ENCODE assay signal across 15 cellular contexts in genomic region chr3:58537412-58538301, GRCh38. TPM values are rescaled to one million over a fixed set of nuclear protein-coding genes. Genes with fewer than 3 reads are reported as not detected.
DNase-seq lines count a peak whose midpoint lies in the region; ATAC-seq and TF ChIP-seq lines count a peak whose summit lies in the region.
"Had no signal": no experiment of that assay in that cellular context is flagged by ENCODE, and none has a peak within 500 bp of the region (broad histone marks: within the 10 kb centered on the region; RNA-seq: fewer than 3 reads in every experiment).

No MANE protein-coding gene starts in this region.

- H3K4me3 ChIP-seq in esophagus (ENCODE audit: low read depth in 1 of 2, low read length in 2 of 2), result no peak overlapping the region

- H3K27ac Mint-ChIP-seq in nephron progenitor cell (peak overlapping the region; percentile 67), type B pancreatic cell (peak overlapping the region; percentile 61)
- H3K27ac Mint-ChIP-seq: stimulated activated naive B cell treated with anti-CD40 and anti-IgM and Interleukin-4, amounts not matched to agents 10 μg/mL and 1 μg/mL and 100 μg/mL, for 72 hours had no signal

- peaks cover 5 to 23% of the 10 kb centered on the region in 2 donors for H3K4me1 ChIP-seq in esophagus (ENCODE audit: control insufficient read depth in 2 of 2, insufficient read depth in 2 of 2, low read length in 1 of 2)

- H3K36me3 ChIP-seq in esophagus (ENCODE audit: control insufficient read depth in 2 of 2, insufficient read depth in 2 of 2, low read length in 1 of 2), result no peaks in the 10 kb centered on the region

- TF ChIP-seq CTCF in nephron progenitor cell (IDR thresholded peaks at IDR 0.05) (no peak), type B pancreatic cell (conservative IDR thresholded peaks at IDR 0.05) (no peak)

- peak overlapping the region; percentile 69 to 83 for H3K27ac ChIP-seq in esophagus (ENCODE audit: low read depth in 2 of 2, low read length in 1 of 2)

- H3K4me1 Mint-ChIP-seq in nephron progenitor cell (peaks cover 53% of the 10 kb centered on the region), type B pancreatic cell (ENCODE audit: unreplicated experiment) (peaks cover 24% of the 10 kb centered on the region)

- no peak overlapping the region for H3K4me3 Mint-ChIP-seq in nephron progenitor cell
- no peak overlapping the region for H3K4me3 Mint-ChIP-seq in type B pancreatic cell
- H3K4me3 Mint-ChIP-seq: stimulated activated naive B cell treated with anti-CD40 and anti-IgM and Interleukin-4, amounts not matched to agents 10 μg/mL and 1 μg/mL and 100 μg/mL, for 72 hours had no signal

- WGBS in esophagus, 2 donors, result 44 to 45% methylated on average over 4 of the region's 4 CpGs

- no peaks in the 10 kb centered on the region for H3K9me3 ChIP-seq in esophagus (ENCODE audit: control insufficient read depth in 2 of 2, insufficient read depth in 1 of 2, low read depth in 1 of 2, low read length in 1 of 2)

- H3K27me3 ChIP-seq in esophagus (ENCODE audit: control insufficient read depth in 1 of 2, insufficient read depth in 2 of 2, low read length in 2 of 2), result no peaks in the 10 kb centered on the region

- peaks cover 5% of the 10 kb centered on the region for H3K27me3 Mint-ChIP-seq in nephron progenitor cell (ENCODE audit: low read depth, poor library complexity)
- H3K27me3 Mint-ChIP-seq in type B pancreatic cell, result no peaks in the 10 kb centered on the region
- H3K27me3 Mint-ChIP-seq: stimulated activated naive B cell treated with anti-CD40 and anti-IgM and Interleukin-4, amounts not matched to agents 10 μg/mL and 1 μg/mL and 100 μg/mL, for 72 hours had no signal

- DNase-seq in activated effector memory CD4-positive, alpha-beta T cell treated with anti-CD3 and anti-CD28 coated beads, Interleukin-2, amount 50 U/mL, for 16 hours, result peak; percentile 8
- DNase-seq in activated effector memory CD4-positive, alpha-beta T cell treated with Interleukin-2 at 50 U/mL for 16 hours, result no peak
- DNase-seq in nephron progenitor cell, result no peak
- peak; percentile 25 for DNase-seq in type B pancreatic cell (ENCODE audit: extremely low spot score, unreplicated experiment)
- no peak for DNase-seq in NCI-H2171 (lab: John Stamatoyannopoulos, UW)
- DNase-seq in NCI-H1930 (lab: John Stamatoyannopoulos, UW), result no peak
- DNase-seq: activated CD4-positive, alpha-beta T cell treated with anti-CD3 and anti-CD28 coated beads for 48 hours; Karpas-422; NCI-H69; stimulated activated CD4-positive, alpha-beta T cell treated with anti-CD3 and anti-CD28 coated beads, Interleukin-12 subunit alpha, Interleukin-12 subunit beta, amount 100 ng/mL, for 4 hours; stimulated activated naive B cell treated with anti-CD40 and anti-IgM and Interleukin-4, amounts not matched to agents 10 μg/mL and 1 μg/mL and 100 μg/mL, for 72 hours had no signal

- no peaks in the 10 kb centered on the region for H3K36me3 Mint-ChIP-seq in nephron progenitor cell (ENCODE audit: low read depth)
- H3K36me3 Mint-ChIP-seq in type B pancreatic cell, result no peaks in the 10 kb centered on the region
- H3K36me3 Mint-ChIP-seq: stimulated activated naive B cell treated with anti-CD40 and anti-IgM and Interleukin-4, amounts not matched to agents 10 μg/mL and 1 μg/mL and 100 μg/mL, for 72 hours had no signal

- no peak for ATAC-seq in HG03097 (IDR thresholded peaks at IDR 0.05; ENCODE audit: low FRiP score, unreplicated experiment)
- ATAC-seq: stimulated activated naive B cell treated with anti-CD40 and anti-IgM and Interleukin-4, amounts not matched to agents 10 μg/mL and 1 μg/mL and 100 μg/mL, for 72 hours had no signal

- no peaks in the 10 kb centered on the region for H3K9me3 Mint-ChIP-seq in nephron progenitor cell
- no peaks in the 10 kb centered on the region for H3K9me3 Mint-ChIP-seq in type B pancreatic cell
- H3K9me3 Mint-ChIP-seq: stimulated activated naive B cell treated with anti-CD40 and anti-IgM and Interleukin-4, amounts not matched to agents 10 μg/mL and 1 μg/mL and 100 μg/mL, for 72 hours had no signal

RNA-seq across cellular contexts. Expression of gene ACOX2, which starts 0.7 kb away (rescaled TPM):
- polyA plus RNA-seq in esophagus, result 10 to 100 TPM; 13.9 to 19.7 TPM
- 5.6 and 6.9 TPM in 2 replicates for total RNA-seq in type B pancreatic cell (ENCODE audit: low replicate concordance)

RNA-seq across cellular contexts. Expression of gene FAM107A, which starts 39.5 kb away (rescaled TPM):
- 1 to 10 TPM; 6.3 to 7.2 TPM for polyA plus RNA-seq in esophagus
- 2.9 and 4.5 TPM in 2 replicates for total RNA-seq in type B pancreatic cell (ENCODE audit: low replicate concordance)
- total RNA-seq: A673 had no signal
- polyA plus RNA-seq: keratinocyte had no signal

RNA-seq across cellular contexts. Expression of gene KCTD6, which starts 45.8 kb away (rescaled TPM):
- polyA plus RNA-seq in esophagus, result 10 to 100 TPM in 1 of 2 donors, 1 to 10 TPM in 1; 9.2 to 11.2 TPM
- total RNA-seq in type B pancreatic cell (ENCODE audit: low replicate concordance), result 23.5 and 24.9 TPM in 2 replicates

Comparison
In these comparisons a context has a peak if more than half of its experiments do, and no peak if none do; other contexts are left out.
1. DNase-seq: peak in activated effector memory CD4-positive, alpha-beta T cell treated with anti-CD3 and anti-CD28 coated beads, Interleukin-2, amount 50 U/mL, for 16 hours (single experiment) and type B pancreatic cell (single experiment); none in activated effector memory CD4-positive, alpha-beta T cell treated with Interleukin-2 at 50 U/mL for 16 hours (single experiment), nephron progenitor cell (single experiment), NCI-H2171 (single experiment) and NCI-H1930 (0 of 2).